1 cellular context compared by ENCODE assay signal in the genomic region with DNA sequence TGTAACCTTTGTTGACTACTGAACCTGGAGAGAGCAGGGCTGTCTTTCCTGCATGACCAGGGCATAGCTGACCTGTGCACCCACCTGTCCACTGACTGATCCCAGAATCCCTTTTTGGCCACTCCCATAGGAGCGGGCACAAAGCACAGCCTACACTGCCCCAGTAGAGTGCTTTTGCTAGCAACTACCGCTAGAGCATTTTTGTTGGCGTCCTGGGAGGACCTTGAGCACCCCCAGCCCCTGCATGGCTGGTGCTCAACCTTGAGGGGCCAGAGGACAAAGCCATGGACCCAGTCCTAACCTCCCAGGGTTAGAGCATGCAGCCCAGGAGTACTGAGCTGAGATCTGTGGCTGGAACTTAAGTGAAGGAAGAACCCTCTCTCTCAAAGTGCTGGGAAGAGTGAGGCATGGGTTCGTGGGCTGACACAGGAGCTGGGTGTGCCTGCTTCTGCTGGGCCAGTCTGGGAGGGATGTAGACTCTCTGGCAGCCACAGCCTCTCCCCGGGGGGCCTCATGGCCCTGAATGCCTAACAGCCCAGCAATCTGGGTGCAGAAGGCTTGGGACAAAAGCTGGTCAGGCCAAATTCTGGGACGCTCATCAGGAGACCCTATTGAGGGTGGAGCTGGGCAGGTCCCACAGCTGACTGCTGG.
TF ChIP-seq lines count a peak whose summit lies in the region.

No MANE protein-coding gene starts in this region.

TF ChIP-seq in HepG2, 621 proteins besides CTCF, POLR2A, EP300 and RAD21 (continued from another document and continues in another):
- TF ChIP-seq, protein P1, sequence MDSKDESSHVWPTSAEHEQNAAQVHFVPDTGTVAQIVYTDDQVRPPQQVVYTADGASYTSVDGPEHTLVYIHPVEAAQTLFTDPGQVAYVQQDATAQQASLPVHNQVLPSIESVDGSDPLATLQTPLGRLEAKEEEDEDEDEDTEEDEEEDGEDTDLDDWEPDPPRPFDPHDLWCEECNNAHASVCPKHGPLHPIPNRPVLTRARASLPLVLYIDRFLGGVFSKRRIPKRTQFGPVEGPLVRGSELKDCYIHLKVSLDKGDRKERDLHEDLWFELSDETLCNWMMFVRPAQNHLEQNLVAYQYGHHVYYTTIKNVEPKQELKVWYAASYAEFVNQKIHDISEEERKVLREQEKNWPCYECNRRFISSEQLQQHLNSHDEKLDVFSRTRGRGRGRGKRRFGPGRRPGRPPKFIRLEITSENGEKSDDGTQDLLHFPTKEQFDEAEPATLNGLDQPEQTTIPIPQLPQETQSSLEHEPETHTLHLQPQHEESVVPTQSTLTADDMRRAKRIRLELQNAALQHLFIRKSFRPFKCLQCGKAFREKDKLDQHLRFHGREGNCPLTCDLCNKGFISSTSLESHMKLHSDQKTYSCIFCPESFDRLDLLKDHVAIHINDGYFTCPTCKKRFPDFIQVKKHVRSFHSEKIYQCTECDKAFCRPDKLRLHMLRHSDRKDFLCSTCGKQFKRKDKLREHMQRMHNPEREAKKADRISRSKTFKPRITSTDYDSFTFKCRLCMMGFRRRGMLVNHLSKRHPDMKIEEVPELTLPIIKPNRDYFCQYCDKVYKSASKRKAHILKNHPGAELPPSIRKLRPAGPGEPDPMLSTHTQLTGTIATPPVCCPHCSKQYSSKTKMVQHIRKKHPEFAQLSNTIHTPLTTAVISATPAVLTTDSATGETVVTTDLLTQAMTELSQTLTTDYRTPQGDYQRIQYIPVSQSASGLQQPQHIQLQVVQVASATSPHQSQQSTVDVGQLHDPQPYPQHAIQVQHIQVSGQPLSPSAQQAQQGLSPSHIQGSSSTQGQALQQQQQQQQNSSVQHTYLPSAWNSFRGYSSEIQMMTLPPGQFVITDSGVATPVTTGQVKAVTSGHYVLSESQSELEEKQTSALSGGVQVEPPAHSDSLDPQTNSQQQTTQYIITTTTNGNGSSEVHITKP (CRISPR knock-in tag; IDR thresholded peaks at IDR 0.05; ENCODE audit: low read depth) = no peak
- TF ChIP-seq, protein P2, sequence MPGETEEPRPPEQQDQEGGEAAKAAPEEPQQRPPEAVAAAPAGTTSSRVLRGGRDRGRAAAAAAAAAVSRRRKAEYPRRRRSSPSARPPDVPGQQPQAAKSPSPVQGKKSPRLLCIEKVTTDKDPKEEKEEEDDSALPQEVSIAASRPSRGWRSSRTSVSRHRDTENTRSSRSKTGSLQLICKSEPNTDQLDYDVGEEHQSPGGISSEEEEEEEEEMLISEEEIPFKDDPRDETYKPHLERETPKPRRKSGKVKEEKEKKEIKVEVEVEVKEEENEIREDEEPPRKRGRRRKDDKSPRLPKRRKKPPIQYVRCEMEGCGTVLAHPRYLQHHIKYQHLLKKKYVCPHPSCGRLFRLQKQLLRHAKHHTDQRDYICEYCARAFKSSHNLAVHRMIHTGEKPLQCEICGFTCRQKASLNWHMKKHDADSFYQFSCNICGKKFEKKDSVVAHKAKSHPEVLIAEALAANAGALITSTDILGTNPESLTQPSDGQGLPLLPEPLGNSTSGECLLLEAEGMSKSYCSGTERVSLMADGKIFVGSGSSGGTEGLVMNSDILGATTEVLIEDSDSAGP (CRISPR knock-in tag; IDR thresholded peaks at IDR 0.05; ENCODE audit: borderline replicate concordance) = peak; percentile 47; the same call in 1 of the 2 replicates
- no peak for TF ChIP-seq FOSL2 (CRISPR knock-in tag; IDR thresholded peaks at IDR 0.05)
- TF ChIP-seq ZFP1 (CRISPR knock-in tag; IDR thresholded peaks at IDR 0.05) = no peak
- TF ChIP-seq, protein P3, sequence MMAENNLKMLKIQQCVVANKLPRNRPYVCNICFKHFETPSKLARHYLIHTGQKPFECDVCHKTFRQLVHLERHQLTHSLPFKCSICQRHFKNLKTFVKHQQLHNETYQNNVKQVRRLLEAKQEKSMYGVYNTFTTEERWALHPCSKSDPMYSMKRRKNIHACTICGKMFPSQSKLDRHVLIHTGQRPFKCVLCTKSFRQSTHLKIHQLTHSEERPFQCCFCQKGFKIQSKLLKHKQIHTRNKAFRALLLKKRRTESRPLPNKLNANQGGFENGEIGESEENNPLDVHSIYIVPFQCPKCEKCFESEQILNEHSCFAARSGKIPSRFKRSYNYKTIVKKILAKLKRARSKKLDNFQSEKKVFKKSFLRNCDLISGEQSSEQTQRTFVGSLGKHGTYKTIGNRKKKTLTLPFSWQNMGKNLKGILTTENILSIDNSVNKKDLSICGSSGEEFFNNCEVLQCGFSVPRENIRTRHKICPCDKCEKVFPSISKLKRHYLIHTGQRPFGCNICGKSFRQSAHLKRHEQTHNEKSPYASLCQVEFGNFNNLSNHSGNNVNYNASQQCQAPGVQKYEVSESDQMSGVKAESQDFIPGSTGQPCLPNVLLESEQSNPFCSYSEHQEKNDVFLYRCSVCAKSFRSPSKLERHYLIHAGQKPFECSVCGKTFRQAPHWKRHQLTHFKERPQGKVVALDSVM (CRISPR knock-in tag; IDR thresholded peaks at IDR 0.05) = no peak
- TF ChIP-seq TP53 (CRISPR knock-in tag; conservative IDR thresholded peaks at IDR 0.05) = no peak
- TF ChIP-seq KLF11 (CRISPR knock-in tag; IDR thresholded peaks at IDR 0.05) = no peak
- TF ChIP-seq TOE1 (CRISPR knock-in tag; IDR thresholded peaks at IDR 0.05) = no peak
- TF ChIP-seq, protein P4, sequence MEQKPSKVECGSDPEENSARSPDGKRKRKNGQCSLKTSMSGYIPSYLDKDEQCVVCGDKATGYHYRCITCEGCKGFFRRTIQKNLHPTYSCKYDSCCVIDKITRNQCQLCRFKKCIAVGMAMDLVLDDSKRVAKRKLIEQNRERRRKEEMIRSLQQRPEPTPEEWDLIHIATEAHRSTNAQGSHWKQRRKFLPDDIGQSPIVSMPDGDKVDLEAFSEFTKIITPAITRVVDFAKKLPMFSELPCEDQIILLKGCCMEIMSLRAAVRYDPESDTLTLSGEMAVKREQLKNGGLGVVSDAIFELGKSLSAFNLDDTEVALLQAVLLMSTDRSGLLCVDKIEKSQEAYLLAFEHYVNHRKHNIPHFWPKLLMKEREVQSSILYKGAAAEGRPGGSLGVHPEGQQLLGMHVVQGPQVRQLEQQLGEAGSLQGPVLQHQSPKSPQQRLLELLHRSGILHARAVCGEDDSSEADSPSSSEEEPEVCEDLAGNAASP (CRISPR knock-in tag; IDR thresholded peaks at IDR 0.05; ENCODE audit: borderline replicate concordance) = peak; percentile 70; the same call in 1 of the 2 replicates
- TF ChIP-seq IRX3 (CRISPR knock-in tag; IDR thresholded peaks at IDR 0.05; ENCODE audit: borderline replicate concordance, low read depth) = no peak
- 0 out of 2 replicates have a peak, but pooled peaks have one; percentile 12 for TF ChIP-seq GATAD2A (CRISPR knock-in tag; IDR thresholded peaks at IDR 0.05)
- no peak for TF ChIP-seq WIZ (CRISPR knock-in tag; IDR thresholded peaks at IDR 0.05)
- TF ChIP-seq LCORL (IDR thresholded peaks at IDR 0.05) = no peak
- peak; percentile 61; the same call in 1 of the 2 replicates for TF ChIP-seq LCORL (CRISPR knock-in tag; IDR thresholded peaks at IDR 0.05)
- no peak for TF ChIP-seq ZNF296 (CRISPR knock-in tag; conservative IDR thresholded peaks at IDR 0.05)
- TF ChIP-seq ZNF232 (CRISPR knock-in tag; IDR thresholded peaks at IDR 0.05; ENCODE audit: borderline replicate concordance) = no peak
- TF ChIP-seq, protein P5, sequence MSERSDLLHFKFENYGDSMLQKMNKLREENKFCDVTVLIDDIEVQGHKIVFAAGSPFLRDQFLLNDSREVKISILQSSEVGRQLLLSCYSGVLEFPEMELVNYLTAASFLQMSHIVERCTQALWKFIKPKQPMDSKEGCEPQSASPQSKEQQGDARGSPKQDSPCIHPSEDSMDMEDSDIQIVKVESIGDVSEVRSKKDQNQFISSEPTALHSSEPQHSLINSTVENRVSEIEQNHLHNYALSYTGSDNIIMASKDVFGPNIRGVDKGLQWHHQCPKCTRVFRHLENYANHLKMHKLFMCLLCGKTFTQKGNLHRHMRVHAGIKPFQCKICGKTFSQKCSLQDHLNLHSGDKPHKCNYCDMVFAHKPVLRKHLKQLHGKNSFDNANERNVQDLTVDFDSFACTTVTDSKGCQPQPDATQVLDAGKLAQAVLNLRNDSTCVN (CRISPR knock-in tag; IDR thresholded peaks at IDR 0.05; ENCODE audit: borderline replicate concordance) = no peak
- TF ChIP-seq ZNF816 (CRISPR knock-in tag; IDR thresholded peaks at IDR 0.05; ENCODE audit: borderline replicate concordance) = no peak
- no peak for TF ChIP-seq ZNF605 (CRISPR knock-in tag; IDR thresholded peaks at IDR 0.05)
- no peak for TF ChIP-seq XBP1 (CRISPR knock-in tag; IDR thresholded peaks at IDR 0.05)
- no peak for TF ChIP-seq ZNF607 (CRISPR knock-in tag; IDR thresholded peaks at IDR 0.05; ENCODE audit: borderline replicate concordance)
- 0 out of 2 replicates have a peak, but pooled peaks have one; percentile 21 for TF ChIP-seq ZNF317 (CRISPR knock-in tag; IDR thresholded peaks at IDR 0.05)
- TF ChIP-seq HDAC6 (IDR thresholded peaks at IDR 0.05; ENCODE audit: low read depth, low read length) = no peak
- no peak for TF ChIP-seq CC2D1A (CRISPR knock-in tag; IDR thresholded peaks at IDR 0.05)
- 0 out of 2 replicates have a peak, but pooled peaks have one; percentile 28 for TF ChIP-seq TBX2 (CRISPR knock-in tag; IDR thresholded peaks at IDR 0.05; ENCODE audit: borderline replicate concordance)
- TF ChIP-seq NFYC (CRISPR knock-in tag; IDR thresholded peaks at IDR 0.05) = no peak
- TF ChIP-seq SRSF4 (IDR thresholded peaks at IDR 0.05; ENCODE audit: low read depth, low read length, poor library complexity, severe bottlenecking) = no peak
- TF ChIP-seq, protein P6, sequence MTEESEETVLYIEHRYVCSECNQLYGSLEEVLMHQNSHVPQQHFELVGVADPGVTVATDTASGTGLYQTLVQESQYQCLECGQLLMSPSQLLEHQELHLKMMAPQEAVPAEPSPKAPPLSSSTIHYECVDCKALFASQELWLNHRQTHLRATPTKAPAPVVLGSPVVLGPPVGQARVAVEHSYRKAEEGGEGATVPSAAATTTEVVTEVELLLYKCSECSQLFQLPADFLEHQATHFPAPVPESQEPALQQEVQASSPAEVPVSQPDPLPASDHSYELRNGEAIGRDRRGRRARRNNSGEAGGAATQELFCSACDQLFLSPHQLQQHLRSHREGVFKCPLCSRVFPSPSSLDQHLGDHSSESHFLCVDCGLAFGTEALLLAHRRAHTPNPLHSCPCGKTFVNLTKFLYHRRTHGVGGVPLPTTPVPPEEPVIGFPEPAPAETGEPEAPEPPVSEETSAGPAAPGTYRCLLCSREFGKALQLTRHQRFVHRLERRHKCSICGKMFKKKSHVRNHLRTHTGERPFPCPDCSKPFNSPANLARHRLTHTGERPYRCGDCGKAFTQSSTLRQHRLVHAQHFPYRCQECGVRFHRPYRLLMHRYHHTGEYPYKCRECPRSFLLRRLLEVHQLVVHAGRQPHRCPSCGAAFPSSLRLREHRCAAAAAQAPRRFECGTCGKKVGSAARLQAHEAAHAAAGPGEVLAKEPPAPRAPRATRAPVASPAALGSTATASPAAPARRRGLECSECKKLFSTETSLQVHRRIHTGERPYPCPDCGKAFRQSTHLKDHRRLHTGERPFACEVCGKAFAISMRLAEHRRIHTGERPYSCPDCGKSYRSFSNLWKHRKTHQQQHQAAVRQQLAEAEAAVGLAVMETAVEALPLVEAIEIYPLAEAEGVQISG (CRISPR knock-in tag; IDR thresholded peaks at IDR 0.05) = no peak
- no peak for TF ChIP-seq PAF1 (CRISPR knock-in tag; IDR thresholded peaks at IDR 0.05)
- no peak for TF ChIP-seq HNRNPK (IDR thresholded peaks at IDR 0.05; ENCODE audit: low read depth, low read length, poor library complexity, severe bottlenecking)
- TF ChIP-seq ZNF292 (CRISPR knock-in tag; IDR thresholded peaks at IDR 0.05; ENCODE audit: borderline replicate concordance, low read depth) = peak; percentile 20; the same call in 1 of the 2 replicates
- TF ChIP-seq ADNP (CRISPR knock-in tag; IDR thresholded peaks at IDR 0.05) = no peak
- TF ChIP-seq JUNB (CRISPR knock-in tag; IDR thresholded peaks at IDR 0.05; ENCODE audit: borderline replicate concordance) = no peak
- TF ChIP-seq JUN (CRISPR knock-in tag; IDR thresholded peaks at IDR 0.05) = no peak
- TF ChIP-seq, protein P7, sequence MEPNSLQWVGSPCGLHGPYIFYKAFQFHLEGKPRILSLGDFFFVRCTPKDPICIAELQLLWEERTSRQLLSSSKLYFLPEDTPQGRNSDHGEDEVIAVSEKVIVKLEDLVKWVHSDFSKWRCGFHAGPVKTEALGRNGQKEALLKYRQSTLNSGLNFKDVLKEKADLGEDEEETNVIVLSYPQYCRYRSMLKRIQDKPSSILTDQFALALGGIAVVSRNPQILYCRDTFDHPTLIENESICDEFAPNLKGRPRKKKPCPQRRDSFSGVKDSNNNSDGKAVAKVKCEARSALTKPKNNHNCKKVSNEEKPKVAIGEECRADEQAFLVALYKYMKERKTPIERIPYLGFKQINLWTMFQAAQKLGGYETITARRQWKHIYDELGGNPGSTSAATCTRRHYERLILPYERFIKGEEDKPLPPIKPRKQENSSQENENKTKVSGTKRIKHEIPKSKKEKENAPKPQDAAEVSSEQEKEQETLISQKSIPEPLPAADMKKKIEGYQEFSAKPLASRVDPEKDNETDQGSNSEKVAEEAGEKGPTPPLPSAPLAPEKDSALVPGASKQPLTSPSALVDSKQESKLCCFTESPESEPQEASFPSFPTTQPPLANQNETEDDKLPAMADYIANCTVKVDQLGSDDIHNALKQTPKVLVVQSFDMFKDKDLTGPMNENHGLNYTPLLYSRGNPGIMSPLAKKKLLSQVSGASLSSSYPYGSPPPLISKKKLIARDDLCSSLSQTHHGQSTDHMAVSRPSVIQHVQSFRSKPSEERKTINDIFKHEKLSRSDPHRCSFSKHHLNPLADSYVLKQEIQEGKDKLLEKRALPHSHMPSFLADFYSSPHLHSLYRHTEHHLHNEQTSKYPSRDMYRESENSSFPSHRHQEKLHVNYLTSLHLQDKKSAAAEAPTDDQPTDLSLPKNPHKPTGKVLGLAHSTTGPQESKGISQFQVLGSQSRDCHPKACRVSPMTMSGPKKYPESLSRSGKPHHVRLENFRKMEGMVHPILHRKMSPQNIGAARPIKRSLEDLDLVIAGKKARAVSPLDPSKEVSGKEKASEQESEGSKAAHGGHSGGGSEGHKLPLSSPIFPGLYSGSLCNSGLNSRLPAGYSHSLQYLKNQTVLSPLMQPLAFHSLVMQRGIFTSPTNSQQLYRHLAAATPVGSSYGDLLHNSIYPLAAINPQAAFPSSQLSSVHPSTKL (CRISPR knock-in tag; IDR thresholded peaks at IDR 0.05) = no peak
- no peak for TF ChIP-seq ZNF589 (CRISPR knock-in tag; conservative IDR thresholded peaks at IDR 0.05)
- no peak for TF ChIP-seq CBX1 (IDR thresholded peaks at IDR 0.05; ENCODE audit: low read depth)
- no peak for TF ChIP-seq RFX3 (CRISPR knock-in tag; IDR thresholded peaks at IDR 0.05)
- TF ChIP-seq, protein P8, sequence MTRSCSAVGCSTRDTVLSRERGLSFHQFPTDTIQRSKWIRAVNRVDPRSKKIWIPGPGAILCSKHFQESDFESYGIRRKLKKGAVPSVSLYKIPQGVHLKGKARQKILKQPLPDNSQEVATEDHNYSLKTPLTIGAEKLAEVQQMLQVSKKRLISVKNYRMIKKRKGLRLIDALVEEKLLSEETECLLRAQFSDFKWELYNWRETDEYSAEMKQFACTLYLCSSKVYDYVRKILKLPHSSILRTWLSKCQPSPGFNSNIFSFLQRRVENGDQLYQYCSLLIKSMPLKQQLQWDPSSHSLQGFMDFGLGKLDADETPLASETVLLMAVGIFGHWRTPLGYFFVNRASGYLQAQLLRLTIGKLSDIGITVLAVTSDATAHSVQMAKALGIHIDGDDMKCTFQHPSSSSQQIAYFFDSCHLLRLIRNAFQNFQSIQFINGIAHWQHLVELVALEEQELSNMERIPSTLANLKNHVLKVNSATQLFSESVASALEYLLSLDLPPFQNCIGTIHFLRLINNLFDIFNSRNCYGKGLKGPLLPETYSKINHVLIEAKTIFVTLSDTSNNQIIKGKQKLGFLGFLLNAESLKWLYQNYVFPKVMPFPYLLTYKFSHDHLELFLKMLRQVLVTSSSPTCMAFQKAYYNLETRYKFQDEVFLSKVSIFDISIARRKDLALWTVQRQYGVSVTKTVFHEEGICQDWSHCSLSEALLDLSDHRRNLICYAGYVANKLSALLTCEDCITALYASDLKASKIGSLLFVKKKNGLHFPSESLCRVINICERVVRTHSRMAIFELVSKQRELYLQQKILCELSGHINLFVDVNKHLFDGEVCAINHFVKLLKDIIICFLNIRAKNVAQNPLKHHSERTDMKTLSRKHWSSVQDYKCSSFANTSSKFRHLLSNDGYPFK (CRISPR knock-in tag; IDR thresholded peaks at IDR 0.05; ENCODE audit: borderline replicate concordance) = no peak
